12 cellular contexts compared by ENCODE assay signal in the genomic region with DNA sequence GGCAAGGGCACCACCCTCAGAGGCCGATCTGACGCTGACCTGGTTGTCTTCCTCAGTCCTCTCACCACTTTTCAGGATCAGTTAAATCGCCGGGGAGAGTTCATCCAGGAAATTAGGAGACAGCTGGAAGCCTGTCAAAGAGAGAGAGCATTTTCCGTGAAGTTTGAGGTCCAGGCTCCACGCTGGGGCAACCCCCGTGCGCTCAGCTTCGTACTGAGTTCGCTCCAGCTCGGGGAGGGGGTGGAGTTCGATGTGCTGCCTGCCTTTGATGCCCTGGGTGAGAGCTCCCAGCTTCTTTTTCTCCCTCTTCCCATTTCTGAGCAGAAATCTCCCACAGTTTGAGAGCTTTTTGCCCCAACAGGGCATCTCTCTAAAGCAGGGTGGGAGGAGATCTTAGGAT. TPM values are rescaled to one million over a fixed set of nuclear protein-coding genes. Genes with fewer than 3 reads are reported as not detected.
DNase-seq lines count a peak whose midpoint lies in the region; ATAC-seq lines count a peak whose summit lies in the region.
"Had no signal": no experiment of that assay in that cellular context is flagged by ENCODE, and none has a peak within 500 bp of the region (broad histone marks: within the 10 kb centered on the region; RNA-seq: fewer than 3 reads in every experiment).

No MANE protein-coding gene starts in this region.

- H3K36me3 ChIP-seq in effector memory CD4-positive, alpha-beta T cell (ENCODE audit: control insufficient read depth, insufficient read depth, low read length): peaks cover 11% of the 10 kb centered on the region
- no peaks in the 10 kb centered on the region for H3K36me3 ChIP-seq in aorta (ENCODE audit: control insufficient read depth in 1 of 2, insufficient read depth in 2 of 2, low read length in 1 of 2)
- H3K36me3 ChIP-seq: pancreas had no signal

- H3K4me1 ChIP-seq in effector memory CD4-positive, alpha-beta T cell (ENCODE audit: control insufficient read depth, insufficient read depth, low read length, poor library complexity, severe bottlenecking): peaks cover 22% of the 10 kb centered on the region
- peaks cover 3 to 4% of the 10 kb centered on the region in 2 donors for H3K4me1 ChIP-seq in aorta (ENCODE audit: control insufficient read depth in 1 of 2, insufficient read depth in 2 of 2, low read length in 2 of 2)

- no peaks in the 10 kb centered on the region for H3K27me3 ChIP-seq in effector memory CD4-positive, alpha-beta T cell (replicated peaks; ENCODE audit: control insufficient read depth, insufficient read depth, low read length, poor library complexity, severe bottlenecking)
- H3K27me3 ChIP-seq in aorta (ENCODE audit: control insufficient read depth in 1 of 2, insufficient read depth in 2 of 2, low read length in 1 of 2): no peaks in the 10 kb centered on the region
- H3K27me3 ChIP-seq: pancreas had no signal

- H3K4me3 ChIP-seq in GM08714 (ENCODE audit: low read length): peak overlapping the region; percentile 91; the same call in 1 of the 2 replicates
- peak overlapping the region; percentile 57 for H3K4me3 ChIP-seq in effector memory CD4-positive, alpha-beta T cell (ENCODE audit: insufficient read depth, low read depth, low read length, poor library complexity, severe bottlenecking)
- no peak overlapping the region for H3K4me3 ChIP-seq in aorta (ENCODE audit: low read length in 2 of 2)

- peaks cover 6% of the 10 kb centered on the region for H3K9me3 ChIP-seq in effector memory CD4-positive, alpha-beta T cell (ENCODE audit: control insufficient read depth, low read length)
- H3K9me3 ChIP-seq in aorta (ENCODE audit: control insufficient read depth, low read length): no peaks in the 10 kb centered on the region
- H3K9me3 ChIP-seq: pancreas had no signal

- no peak for ATAC-seq in aorta (ENCODE audit: low FRiP score)
- ATAC-seq in HG03565 (IDR thresholded peaks at IDR 0.05; ENCODE audit: unreplicated experiment): no peak
- no peak for ATAC-seq in GM18520 (IDR thresholded peaks at IDR 0.05; ENCODE audit: unreplicated experiment)

- 56 to 73% methylated on average over 12 of the region's 12 CpGs for WGBS in aorta, 2 donors

- DNase-seq in activated CD4-positive, alpha-beta T cell treated with anti-CD3 and anti-CD28 coated beads for 4 hours: peak; percentile 21 to 25
- DNase-seq in effector memory CD4-positive, alpha-beta T cell: no peak
- peak; percentile 13 for DNase-seq in stimulated activated CD4-positive, alpha-beta T cell treated with anti-CD3 and anti-CD28 coated beads, Interleukin-2, amount 100 ng/mL, for 4 hours (ENCODE audit: low read depth)
- DNase-seq in aorta (no peak), NCI-H1436 treated with DMSO at 0.1 percent for 48 hours (lab: John Stamatoyannopoulos, UW) (no peak)
- DNase-seq: HCEC 1CT, NCI-H1694 treated with DMSO at 0.1 percent for 48 hours, pancreas had no signal

- intact Hi-C loops in aorta (cut with DNase I): no loop called here

- H3K27ac ChIP-seq in effector memory CD4-positive, alpha-beta T cell (ENCODE audit: insufficient read depth, low read length, poor library complexity, severe bottlenecking): peak overlapping the region; percentile 52
- H3K27ac ChIP-seq in aorta (ENCODE audit: low read depth in 1 of 2, low read length in 2 of 2): no peak overlapping the region
- H3K27ac ChIP-seq: HL-60, pancreas had no signal

RNA-seq across cellular contexts. Expression of a gene that starts 1.8 kb away (rescaled TPM):
- 10 to 100 TPM; 20.9 to 25.0 TPM for total RNA-seq in aorta
- 10 to 100 TPM in 1 of 2 donors, 1 to 10 TPM in 1; 3.8 to 26.0 TPM for polyA plus RNA-seq in aorta

RNA-seq across cellular contexts. Expression of a gene that starts 29.7 kb away (rescaled TPM):
- total RNA-seq in aorta: 10 to 100 TPM; 16.7 to 19.1 TPM
- 1 to 10 TPM; 2.6 to 4.8 TPM for polyA plus RNA-seq in aorta

Comparison
In these comparisons a context has a peak if more than half of its experiments do, and no peak if none do; other contexts are left out.
1. H3K4me3 ChIP-seq: peak in GM08714 (single experiment) and effector memory CD4-positive, alpha-beta T cell (single experiment); none in aorta (0 of 2).
2. DNase-seq: peak in activated CD4-positive, alpha-beta T cell treated with anti-CD3 and anti-CD28 coated beads for 4 hours (2 of 2) and stimulated activated CD4-positive, alpha-beta T cell treated with anti-CD3 and anti-CD28 coated beads, Interleukin-2, amount 100 ng/mL, for 4 hours (single experiment); none in effector memory CD4-positive, alpha-beta T cell (0 of 3), aorta (0 of 2) and NCI-H1436 treated with DMSO at 0.1 percent for 48 hours (single experiment).